Comparison of ENCODE assay signal across 12 cellular contexts in genomic region chr14:99537399-99537798, GRCh38. TPM values are rescaled to one million over a fixed set of nuclear protein-coding genes. Genes with fewer than 3 reads are reported as not detected.
DNase-seq lines count a peak whose midpoint lies in the region; ATAC-seq and TF ChIP-seq lines count a peak whose summit lies in the region.
"Had no signal": no experiment of that assay in that cellular context is flagged by ENCODE, and none has a peak within 500 bp of the region (broad histone marks: within the 10 kb centered on the region; RNA-seq: fewer than 3 reads in every experiment).

No MANE protein-coding gene starts in this region.

- no peaks in the 10 kb centered on the region for H3K36me3 ChIP-seq in colonic mucosa

- intact Hi-C loops in colonic mucosa (cut with DNase I), result no loop called here

- ATAC-seq in GM21528 (IDR thresholded peaks at IDR 0.05; ENCODE audit: low FRiP score, unreplicated experiment), result no peak
- ATAC-seq in HG02763 (IDR thresholded peaks at IDR 0.05; ENCODE audit: unreplicated experiment), result no peak
- no peak for ATAC-seq in GM19467 (IDR thresholded peaks at IDR 0.05; ENCODE audit: unreplicated experiment)
- ATAC-seq in GM21723 (IDR thresholded peaks at IDR 0.05; ENCODE audit: unreplicated experiment), result no peak
- ATAC-seq: naive thymus-derived CD8-positive, alpha-beta T cell had no signal

- no peaks in the 10 kb centered on the region for H3K4me1 ChIP-seq in colonic mucosa

- H3K4me3 ChIP-seq in colonic mucosa, result no peak overlapping the region
- H3K4me3 ChIP-seq: SK-N-MC had no signal

- H3K27me3 ChIP-seq in colonic mucosa, result no peaks in the 10 kb centered on the region

- peak overlapping the region; percentile 32 for H3K27ac ChIP-seq in colonic mucosa
- H3K27ac ChIP-seq: SK-N-MC had no signal

- peak overlapping the region in 1 of 2 donors; percentile 24 for H3K9ac ChIP-seq in colonic mucosa (ENCODE audit: low read depth in 2 of 2, low read length in 2 of 2)

- no peaks in the 10 kb centered on the region for H3K9me3 ChIP-seq in colonic mucosa

- DNase-seq in ACHN, result peak; percentile 75
- DNase-seq in HT1080 (ENCODE audit: low read depth), result peak; percentile 88
- DNase-seq in colonic mucosa, result no peak
- DNase-seq in left kidney (ENCODE audit: low read depth, low spot score), result peak; percentile 39
- DNase-seq: effector CD8-positive, alpha-beta T cell; naive thymus-derived CD8-positive, alpha-beta T cell; NCI-H1048 had no signal

- in situ Hi-C loops in ACHN (cut with HindIII; ENCODE audit: low pct_ligation_motif_present, low pct_unique_long_range_greater_than_20kb, low sequenced_read_pairs), result no loop called here

- no peak for TF ChIP-seq CTCF in colonic mucosa (IDR thresholded peaks at IDR 0.05)

RNA-seq across cellular contexts. Expression of gene CCNK, which starts 56.2 kb away (rescaled TPM):
- 6.6 and 14.1 TPM in 2 replicates for total RNA-seq in HT1080 (2014; rRNA removed; shearing (Covaris generic))
- 57.8 and 74.8 TPM in 2 replicates for polyA plus RNA-seq in HT1080 (2015; cell fraction: cytosol; rRNA removed)
- polyA plus RNA-seq in HT1080 (2015; cell fraction: nucleus; rRNA removed), result 51.4 and 58.2 TPM in 2 replicates
- total RNA-seq in colonic mucosa, result 10 to 100 TPM; 65.8 to 67.7 TPM

RNA-seq across cellular contexts. Expression of gene SETD3, which starts 56.7 kb away (rescaled TPM):
- 36.6 and 37.7 TPM in 2 replicates for total RNA-seq in HT1080 (2014; rRNA removed; shearing (Covaris generic))
- 46.2 and 50.7 TPM in 2 replicates for polyA plus RNA-seq in HT1080 (2015; cell fraction: cytosol; rRNA removed)
- polyA plus RNA-seq in HT1080 (2015; cell fraction: nucleus; rRNA removed), result 28.8 and 30.7 TPM in 2 replicates
- 10 to 100 TPM; 60.0 to 69.4 TPM for total RNA-seq in colonic mucosa
